In the genomic region with DNA sequence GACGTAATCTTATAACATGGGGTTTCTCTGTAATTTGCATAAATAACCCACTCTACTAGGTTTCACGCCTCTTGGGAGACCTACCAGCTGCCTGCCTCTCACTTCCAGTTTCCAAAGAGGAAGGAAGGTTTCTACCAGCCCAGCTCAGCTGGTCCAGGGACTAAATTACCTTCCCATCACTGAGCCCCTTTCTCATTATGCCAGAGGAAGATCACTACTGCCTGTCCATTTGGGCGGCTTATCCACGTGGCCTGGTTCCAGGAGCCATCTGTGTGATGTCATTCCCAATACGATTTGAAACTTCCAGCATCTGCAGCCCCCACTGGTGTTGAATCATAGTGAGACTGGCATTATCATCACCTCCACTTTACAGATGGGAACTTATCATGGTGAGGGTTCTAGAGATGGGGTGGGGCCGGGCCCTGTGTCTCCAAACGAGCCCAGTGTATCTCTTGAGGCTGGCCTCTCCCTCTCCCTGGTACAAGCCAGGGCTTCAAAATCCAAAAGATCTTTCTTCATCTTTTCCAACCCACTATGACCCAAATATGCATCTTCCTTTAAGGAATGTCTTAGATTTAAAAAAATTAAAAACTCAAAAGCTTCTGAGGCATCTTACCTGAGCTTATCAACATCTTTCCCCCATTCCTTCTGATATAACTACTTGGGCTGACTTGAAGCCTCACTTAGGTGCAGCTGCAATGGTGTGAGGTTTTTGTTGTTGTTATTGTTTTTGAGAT, we compare ENCODE assay signal across 10 cellular contexts.
DNase-seq lines count a peak whose midpoint lies in the region; ATAC-seq and TF ChIP-seq lines count a peak whose summit lies in the region.
"Had no signal": no experiment of that assay in that cellular context is flagged by ENCODE, and none has a peak within 500 bp of the region (broad histone marks: within the 10 kb centered on the region; RNA-seq: fewer than 3 reads in every experiment).

No MANE protein-coding gene starts in this region.

- peaks cover 32% of the 10 kb centered on the region for H3K4me1 Mint-ChIP-seq in stimulated activated memory B cell treated with anti-CD40 and anti-IgM and Interleukin-4, amounts not matched to agents 10 μg/mL and 1 μg/mL and 100 μg/mL, for 72 hours
- no peaks in the 10 kb centered on the region for H3K4me1 Mint-ChIP-seq in CD14-positive monocyte
- H3K4me1 Mint-ChIP-seq: activated naive CD8-positive, alpha-beta T cell treated with anti-CD3 and anti-CD28 coated beads, Interleukin-2, amount 10 ng/mL, durations not matched to agents 7 days and 5 days had no signal

- DNase-seq in SW480 (ENCODE audit: low spot score) (no peak), CD14-positive monocyte (ENCODE audit: low spot score) (no peak), epidermal melanocyte (ENCODE audit: insufficient read length, low spot score) (no peak)
- DNase-seq: activated naive CD8-positive, alpha-beta T cell treated with anti-CD3 and anti-CD28 coated beads, Interleukin-2, amount 10 ng/mL, durations not matched to agents 7 days and 5 days; esophagus squamous epithelium; NCI-H2029 had no signal

- no peaks in the 10 kb centered on the region for H3K36me3 Mint-ChIP-seq in stimulated activated memory B cell treated with anti-CD40 and anti-IgM and Interleukin-4, amounts not matched to agents 10 μg/mL and 1 μg/mL and 100 μg/mL, for 72 hours
- H3K36me3 Mint-ChIP-seq in CD14-positive monocyte: no peaks in the 10 kb centered on the region
- H3K36me3 Mint-ChIP-seq: activated naive CD8-positive, alpha-beta T cell treated with anti-CD3 and anti-CD28 coated beads, Interleukin-2, amount 10 ng/mL, durations not matched to agents 7 days and 5 days had no signal

- no peaks in the 10 kb centered on the region for H3K9me3 Mint-ChIP-seq in stimulated activated memory B cell treated with anti-CD40 and anti-IgM and Interleukin-4, amounts not matched to agents 10 μg/mL and 1 μg/mL and 100 μg/mL, for 72 hours
- H3K9me3 Mint-ChIP-seq in CD14-positive monocyte: peaks cover 0 to 3% (median 0%) of the 10 kb centered on the region in 7 donors
- H3K9me3 Mint-ChIP-seq: activated naive CD8-positive, alpha-beta T cell treated with anti-CD3 and anti-CD28 coated beads, Interleukin-2, amount 10 ng/mL, durations not matched to agents 7 days and 5 days had no signal

- intact Hi-C loops in CD14-positive monocyte (cut with micrococcal nuclease): no loop called here

- H3K27me3 Mint-ChIP-seq in stimulated activated memory B cell treated with anti-CD40 and anti-IgM and Interleukin-4, amounts not matched to agents 10 μg/mL and 1 μg/mL and 100 μg/mL, for 72 hours: peaks cover 44% of the 10 kb centered on the region
- peaks cover 0 to 3% (median 0%) of the 10 kb centered on the region in 3 donors for H3K27me3 Mint-ChIP-seq in CD14-positive monocyte (ENCODE audit: low read depth in 3 of 3)

- TF ChIP-seq RAD21 in Ishikawa (IDR thresholded peaks at IDR 0.05; ENCODE audit: low read depth): no peak

- ATAC-seq in GM19043 (IDR thresholded peaks at IDR 0.05; ENCODE audit: low read depth, unreplicated experiment) (peak; percentile 94), HG02759 (IDR thresholded peaks at IDR 0.05; ENCODE audit: unreplicated experiment) (peak; percentile 89)
- ATAC-seq in stimulated activated memory B cell treated with anti-CD40 and anti-IgM and Interleukin-4, amounts not matched to agents 10 μg/mL and 1 μg/mL and 100 μg/mL, for 72 hours: peak; percentile 86

- H3K4me3 Mint-ChIP-seq in stimulated activated memory B cell treated with anti-CD40 and anti-IgM and Interleukin-4, amounts not matched to agents 10 μg/mL and 1 μg/mL and 100 μg/mL, for 72 hours: no peak overlapping the region
- no peak overlapping the region for H3K4me3 Mint-ChIP-seq in CD14-positive monocyte
- H3K4me3 Mint-ChIP-seq: activated naive CD8-positive, alpha-beta T cell treated with anti-CD3 and anti-CD28 coated beads, Interleukin-2, amount 10 ng/mL, durations not matched to agents 7 days and 5 days had no signal

- TF ChIP-seq CTCF in CD14-positive monocyte (IDR thresholded peaks at IDR 0.05): no peak

- H3K27ac Mint-ChIP-seq in stimulated activated memory B cell treated with anti-CD40 and anti-IgM and Interleukin-4, amounts not matched to agents 10 μg/mL and 1 μg/mL and 100 μg/mL, for 72 hours: no peak overlapping the region
- H3K27ac Mint-ChIP-seq in CD14-positive monocyte: no peak overlapping the region
- H3K27ac Mint-ChIP-seq: activated naive CD8-positive, alpha-beta T cell treated with anti-CD3 and anti-CD28 coated beads, Interleukin-2, amount 10 ng/mL, durations not matched to agents 7 days and 5 days had no signal

- no peak for TF ChIP-seq EP300 in Ishikawa (IDR thresholded peaks at IDR 0.05; ENCODE audit: borderline replicate concordance)

TF ChIP-seq in Ishikawa, 13 proteins besides CTCF, POLR2A, EP300 and RAD21:
- TF ChIP-seq FOXM1 (IDR thresholded peaks at IDR 0.05; ENCODE audit: borderline replicate concordance, low read depth): no peak
- peak; percentile 41; the same call in 1 of the 2 replicates for TF ChIP-seq CEBPB (IDR thresholded peaks at IDR 0.05)
